In genomic region chr3:142828703-142829304, GRCh38 we compare ENCODE assay signal across 8 cellular contexts.
DNase-seq lines count a peak whose midpoint lies in the region; ATAC-seq, FAIRE-seq and TF ChIP-seq lines count a peak whose summit lies in the region.

No MANE protein-coding gene starts in this region.

- H3K4me1 Mint-ChIP-seq in GM23338, result no peaks in the 10 kb centered on the region
- H3K4me1 Mint-ChIP-seq in neural crest cell, result no peaks in the 10 kb centered on the region

- H3K9me3 Mint-ChIP-seq in GM23338, result no peaks in the 10 kb centered on the region
- no peaks in the 10 kb centered on the region for H3K9me3 Mint-ChIP-seq in neural crest cell

- H3K27ac Mint-ChIP-seq in GM23338, result no peak overlapping the region; the same call in 1 of the 2 replicates
- H3K27ac Mint-ChIP-seq in neural crest cell (ENCODE audit: unreplicated experiment), result no peak overlapping the region

- H3K4me3 Mint-ChIP-seq in GM23338 (no peak overlapping the region), neural crest cell (no peak overlapping the region)

- no peak overlapping the region for H3K27ac ChIP-seq in GM23338 (ENCODE audit: low read depth)
- H3K27ac ChIP-seq in thyroid gland, result no peak overlapping the region

- H3K9me3 ChIP-seq in thyroid gland, result no peaks in the 10 kb centered on the region

- H3F3A ChIP-seq in GM23338 (replicated peaks; ENCODE audit: low read depth), result no peaks in the 10 kb centered on the region

- H3K4me2 ChIP-seq in GM23338, result no peak overlapping the region

- H3K36me3 Mint-ChIP-seq in GM23338 (ENCODE audit: low read depth), result no peaks in the 10 kb centered on the region
- no peaks in the 10 kb centered on the region for H3K36me3 Mint-ChIP-seq in neural crest cell (ENCODE audit: low read depth)

- FAIRE-seq in G401.6 (lab: Jason Lieb, UNC), result peak; percentile 86

- no peak for TF ChIP-seq POLR2A in thyroid gland (IDR thresholded peaks at IDR 0.05)

- no peaks in the 10 kb centered on the region for H3K36me3 ChIP-seq in GM23338 (ENCODE audit: insufficient read depth)
- no peaks in the 10 kb centered on the region for H3K36me3 ChIP-seq in thyroid gland

- H3K27me3 ChIP-seq in GM23338 (ENCODE audit: insufficient read depth), result no peaks in the 10 kb centered on the region
- H3K27me3 ChIP-seq in thyroid gland, result no peaks in the 10 kb centered on the region

- 26% methylated on average over 9 of the region's 9 CpGs for WGBS in thyroid gland, 2 donors

- H3K79me2 ChIP-seq in GM23338 (replicated peaks; ENCODE audit: insufficient read depth), result no peaks in the 10 kb centered on the region

- DNase-seq in GM23338 (ENCODE audit: low spot score) (peak; percentile 92), KG1 (lab: John Stamatoyannopoulos, UW) (peak; percentile 12), OCI-M1 (lab: John Stamatoyannopoulos, UW) (peak; percentile 89), fibroblast of mammary gland (ENCODE audit: low read depth) (peak; percentile 79), neural crest cell (ENCODE audit: low read depth, low spot score) (peak; percentile 87), thyroid gland (peak; percentile 74 to 79)
- DNase-seq in activated T-cell treated with anti-CD3 and anti-CD28 coated beads, Interleukin-2, amount 50 U/mL, for 1 hour, result peak; percentile 48

- TF ChIP-seq CTCF in GM23338 (conservative IDR thresholded peaks at IDR 0.05; ENCODE audit: low read depth in 2 of 2) (peak; percentile 91 to 98), fibroblast of mammary gland (conservative IDR thresholded peaks at IDR 0.05; ENCODE audit: control insufficient read depth, insufficient read depth, low read depth, low read length) (peak; percentile 98), neural crest cell (conservative IDR thresholded peaks at IDR 0.05) (peak; percentile 92), thyroid gland (IDR thresholded peaks at IDR 0.05) (peak in 5 of 6 experiments; percentile 54 to 75 (median 70))

- no peaks in the 10 kb centered on the region for H4K20me1 ChIP-seq in GM23338 (replicated peaks; ENCODE audit: insufficient read depth)

- H3K4me1 ChIP-seq in GM23338 (ENCODE audit: insufficient read depth) (no peaks in the 10 kb centered on the region), thyroid gland (no peaks in the 10 kb centered on the region)

- intact Hi-C loops in thyroid gland (cut with DNase I), result loop anchor here (10.0 kb wide), 1 partner anchor 166 kb away; no protein-coding TSS in a partner anchor

- ATAC-seq in GM23338, result peak; percentile 98

- H3K9me2 ChIP-seq in GM23338 (ENCODE audit: insufficient read depth), result no peaks in the 10 kb centered on the region

- no peak overlapping the region for H2AFZ ChIP-seq in GM23338

- H3K4me3 ChIP-seq in GM23338 (no peak overlapping the region), fibroblast of mammary gland (ENCODE audit: control insufficient read depth, low read depth, low read length) (no peak overlapping the region), thyroid gland (replicated peaks in 1 of 3) (no peak overlapping the region)

- H3K27me3 Mint-ChIP-seq in GM23338 (ENCODE audit: insufficient read depth, low read depth, poor library complexity) (peaks cover 2% of the 10 kb centered on the region), neural crest cell (ENCODE audit: low read depth) (no peaks in the 10 kb centered on the region)

TF ChIP-seq in GM23338, 12 proteins besides CTCF, POLR2A, EP300 and RAD21:
- TF ChIP-seq JUNB (IDR thresholded peaks at IDR 0.05; ENCODE audit: unreplicated experiment) (no peak), CREB1 (CRISPR knock-in tag; IDR thresholded peaks at IDR 0.05; ENCODE audit: low read depth) (no peak), EZH2phosphoT487 (IDR thresholded peaks at IDR 0.05; ENCODE audit: unreplicated experiment) (no peak), ZNF462 (CRISPR knock-in tag; IDR thresholded peaks at IDR 0.05) (no peak)

Comparison
In these comparisons a context has a peak if more than half of its experiments do, and no peak if none do; other contexts are left out.
1. DNase-seq: peak in every context shown above with its lines; median percentile 92 in GM23338; 89 in OCI-M1; 87 in neural crest cell; 79 in fibroblast of mammary gland; 76 in thyroid gland; 48 in activated T-cell treated with anti-CD3 and anti-CD28 coated beads, Interleukin-2, amount 50 U/mL, for 1 hour; 12 in KG1.